Comparison of ENCODE assay signal across 29 cellular contexts in genomic region chr11:75447415-75447814, GRCh38. TPM values are rescaled to one million over a fixed set of nuclear protein-coding genes. Genes with fewer than 3 reads are reported as not detected.
"Had no signal": no experiment of that assay in that cellular context is flagged by ENCODE, and none has a peak within 500 bp of the region (broad histone marks: within the 10 kb centered on the region; RNA-seq: fewer than 3 reads in every experiment).

No MANE protein-coding gene starts in this region.

- H3K27ac ChIP-seq: ovary, parathyroid adenoma, psoas muscle, right lobe of liver, sigmoid colon, stomach, thoracic aorta, thyroid gland, tibial nerve, upper lobe of left lung, vagina had no signal

- H2AFZ ChIP-seq: parathyroid adenoma had no signal

- H3K9me3 Mint-ChIP-seq: naive thymus-derived CD8-positive, alpha-beta T cell; natural killer cell treated with Interleukin-12 subunit alpha and Interleukin-12 subunit beta and Interleukin-15 and Interleukin-18, amount 100 ng/mL, for 72 hours; nephron progenitor cell; neural crest cell; stimulated activated effector memory CD8-positive, alpha-beta T cell treated with anti-CD3 and anti-CD28 coated beads, Interleukin-12 subunit alpha, Interleukin-12 subunit beta, amount 100 ng/mL, for 72 hours; stimulated activated naive B cell treated with anti-CD40 and anti-IgM and Interleukin-4, amounts not matched to agents 10 μg/mL and 1 μg/mL and 100 μg/mL, for 72 hours; stimulated activated naive CD8-positive, alpha-beta T cell treated with anti-CD3 and anti-CD28 coated beads, Interleukin-15, Interleukin-2, amounts not matched to agents 100 ng/mL and 50 ng/mL, for 24 hours had no signal

- H3K4me1 ChIP-seq: parathyroid adenoma, psoas muscle, right lobe of liver, sigmoid colon, thyroid gland, vagina had no signal

- H3K4me3 ChIP-seq: ovary, psoas muscle, right lobe of liver, sigmoid colon, stomach, thoracic aorta, thyroid gland, tibial nerve, upper lobe of left lung, vagina had no signal

- H3K36me3 Mint-ChIP-seq: natural killer cell treated with Interleukin-12 subunit alpha and Interleukin-12 subunit beta and Interleukin-15 and Interleukin-18, amount 100 ng/mL, for 72 hours; stimulated activated effector memory CD8-positive, alpha-beta T cell treated with anti-CD3 and anti-CD28 coated beads, Interleukin-12 subunit alpha, Interleukin-12 subunit beta, amount 100 ng/mL, for 72 hours; stimulated activated naive B cell treated with anti-CD40 and anti-IgM and Interleukin-4, amounts not matched to agents 10 μg/mL and 1 μg/mL and 100 μg/mL, for 72 hours had no signal

- H3K4me3 Mint-ChIP-seq: naive thymus-derived CD8-positive, alpha-beta T cell; natural killer cell treated with Interleukin-12 subunit alpha and Interleukin-12 subunit beta and Interleukin-15 and Interleukin-18, amount 100 ng/mL, for 72 hours; nephron progenitor cell; neural crest cell; stimulated activated effector memory CD8-positive, alpha-beta T cell treated with anti-CD3 and anti-CD28 coated beads, Interleukin-12 subunit alpha, Interleukin-12 subunit beta, amount 100 ng/mL, for 72 hours; stimulated activated naive B cell treated with anti-CD40 and anti-IgM and Interleukin-4, amounts not matched to agents 10 μg/mL and 1 μg/mL and 100 μg/mL, for 72 hours; stimulated activated naive CD8-positive, alpha-beta T cell treated with anti-CD3 and anti-CD28 coated beads, Interleukin-15, Interleukin-2, amounts not matched to agents 100 ng/mL and 50 ng/mL, for 24 hours had no signal

- H3K9me3 ChIP-seq: ovary, psoas muscle, right lobe of liver, sigmoid colon, stomach, thoracic aorta, thyroid gland, tibial nerve, upper lobe of left lung, vagina had no signal

- DNase-seq: naive thymus-derived CD8-positive, alpha-beta T cell; nephron progenitor cell; occipital lobe; ovary; posterior cingulate gyrus; psoas muscle; right cardiac atrium; right lobe of liver; sigmoid colon; small intestine; stimulated activated CD4-positive, alpha-beta T cell treated with anti-CD3 and anti-CD28 coated beads, Interleukin-15, amount 100 ng/mL, for 24 hours; stimulated activated CD4-positive, alpha-beta T cell treated with anti-CD3 and anti-CD28 coated beads, Interleukin-2, amount 100 ng/mL, for 24 hours; stimulated activated CD4-positive, alpha-beta T cell treated with anti-CD3 and anti-CD28 coated beads, Interleukin-2, amount 100 ng/mL, for 48 hours; stimulated activated CD4-positive, alpha-beta T cell treated with anti-CD3 and anti-CD28 coated beads, Interleukin-4, amount 100 ng/mL, for 24 hours; stimulated activated naive B cell treated with anti-CD40 and anti-IgM and Interleukin-4, amounts not matched to agents 10 μg/mL and 1 μg/mL and 100 μg/mL, for 72 hours; stimulated activated naive CD4-positive, alpha-beta T cell treated with Interleukin-2 at 50 U/mL for 16 hours; stomach; thyroid gland; trophoblast cell; upper lobe of left lung had no signal

- H3K27ac Mint-ChIP-seq: naive thymus-derived CD8-positive, alpha-beta T cell; natural killer cell treated with Interleukin-12 subunit alpha and Interleukin-12 subunit beta and Interleukin-15 and Interleukin-18, amount 100 ng/mL, for 72 hours; nephron progenitor cell; progenitor cell of endocrine pancreas; stimulated activated effector memory CD8-positive, alpha-beta T cell treated with anti-CD3 and anti-CD28 coated beads, Interleukin-12 subunit alpha, Interleukin-12 subunit beta, amount 100 ng/mL, for 72 hours; stimulated activated naive B cell treated with anti-CD40 and anti-IgM and Interleukin-4, amounts not matched to agents 10 μg/mL and 1 μg/mL and 100 μg/mL, for 72 hours; stimulated activated naive CD8-positive, alpha-beta T cell treated with anti-CD3 and anti-CD28 coated beads, Interleukin-15, Interleukin-2, amounts not matched to agents 100 ng/mL and 50 ng/mL, for 24 hours had no signal

- H3K36me3 ChIP-seq: ovary, right lobe of liver, sigmoid colon, stomach, thoracic aorta, thyroid gland, upper lobe of left lung, vagina had no signal

- H3K9ac ChIP-seq: parathyroid adenoma had no signal

- H3K27me3 Mint-ChIP-seq: naive thymus-derived CD8-positive, alpha-beta T cell; stimulated activated naive CD8-positive, alpha-beta T cell treated with anti-CD3 and anti-CD28 coated beads, Interleukin-15, Interleukin-2, amounts not matched to agents 100 ng/mL and 50 ng/mL, for 24 hours had no signal

- H3K27me3 ChIP-seq: ovary, right lobe of liver, sigmoid colon, thyroid gland, tibial nerve, upper lobe of left lung, vagina had no signal

- H3K4me1 Mint-ChIP-seq: neural crest cell; stimulated activated effector memory CD8-positive, alpha-beta T cell treated with anti-CD3 and anti-CD28 coated beads, Interleukin-12 subunit alpha, Interleukin-12 subunit beta, amount 100 ng/mL, for 72 hours; stimulated activated naive B cell treated with anti-CD40 and anti-IgM and Interleukin-4, amounts not matched to agents 10 μg/mL and 1 μg/mL and 100 μg/mL, for 72 hours had no signal

RNA-seq across cellular contexts. Expression of gene KLHL35, which starts 14.4 kb away (rescaled TPM):
- total RNA-seq: vagina had no signal
